Comparison of ENCODE assay signal across 8 cellular contexts in genomic region chr13:35157143-35157755, GRCh38.
DNase-seq lines count a peak whose midpoint lies in the region; ATAC-seq and TF ChIP-seq lines count a peak whose summit lies in the region.

No MANE protein-coding gene starts in this region.

- peak; percentile 72 for ATAC-seq in HG02884 (IDR thresholded peaks at IDR 0.05; ENCODE audit: unreplicated experiment)
- ATAC-seq in heart left ventricle, result peak; percentile 37 to 65 (median 44)
- ATAC-seq in HG03196 (IDR thresholded peaks at IDR 0.05; ENCODE audit: unreplicated experiment), result no peak

- H3K9me3 ChIP-seq in heart left ventricle (no peaks in the 10 kb centered on the region), sigmoid colon (no peaks in the 10 kb centered on the region)

- no peak for DNase-seq in AG09319 (ENCODE audit: extremely low read depth, low read depth)
- DNase-seq in NCI-H2171 treated with DMSO at 0.1 percent for 48 hours (lab: John Stamatoyannopoulos, UW), result peak; percentile 33
- DNase-seq in activated T-cell treated with anti-CD3 and anti-CD28 coated beads for 48 hours (ENCODE audit: low read depth), result peak; percentile 6
- DNase-seq in heart left ventricle, result peak in 2 of 5 donors; percentile 18 to 24
- DNase-seq in sigmoid colon, result no peak

- intact Hi-C loops in heart left ventricle (cut with DNase I) (loop anchor here (1.0 to 10.0 kb wide), 10 partner anchors 202 to 1355 kb away; partner anchors contain the start of gene NBEA (in 2 of the 10)), sigmoid colon (cut with DNase I) (loop anchor here (2.0 to 10.0 kb wide), 4 partner anchors 215 to 1224 kb away; partner anchors contain the start of gene NBEA)

- TF ChIP-seq EP300 in sigmoid colon (IDR thresholded peaks at IDR 0.05), result no peak

- no peak for TF ChIP-seq POLR2A in heart left ventricle (IDR thresholded peaks at IDR 0.05)
- no peak for TF ChIP-seq POLR2A in sigmoid colon (IDR thresholded peaks at IDR 0.05)

- WGBS in heart left ventricle, 4 donors, result 41 to 51% (median 47%) methylated on average over 3 of the region's 3 CpGs
- 17 to 47% methylated on average over 3 of the region's 3 CpGs for WGBS in sigmoid colon, 2 donors

- no peaks in the 10 kb centered on the region for H3K27me3 ChIP-seq in heart left ventricle
- no peaks in the 10 kb centered on the region for H3K27me3 ChIP-seq in sigmoid colon

- H3K36me3 ChIP-seq in heart left ventricle (peaks cover 0 to 16% (median 0%) of the 10 kb centered on the region in 9 donors), sigmoid colon (peaks cover 0 to 9% (median 0%) of the 10 kb centered on the region in 4 donors)

- H3K4me1 ChIP-seq in heart left ventricle (peaks cover 0 to 8% (median 0%) of the 10 kb centered on the region in 12 donors), sigmoid colon (peaks cover 0 to 39% (median 8%) of the 10 kb centered on the region in 4 donors)

- H3K27ac ChIP-seq in heart left ventricle, result no peak overlapping the region
- H3K27ac ChIP-seq in sigmoid colon, result peak overlapping the region in 1 of 4 donors; percentile 27

- TF ChIP-seq CTCF in AG09319 (IDR thresholded peaks at IDR 0.05; ENCODE audit: low read depth, low read length) (peak; percentile 64), GM12875 (IDR thresholded peaks at IDR 0.05; ENCODE audit: borderline replicate concordance, insufficient read depth, low read depth, low read length) (peak; percentile 37; the same call in 1 of the 2 replicates), heart left ventricle (IDR thresholded peaks at IDR 0.05) (peak; percentile 58 to 85 (median 74)), sigmoid colon (IDR thresholded peaks at IDR 0.05) (peak; percentile 38 to 68 (median 64))

- H3K4me3 ChIP-seq in GM12875 (ENCODE audit: low read depth, low read length) (no peak overlapping the region), heart left ventricle (no peak overlapping the region), sigmoid colon (no peak overlapping the region)

Comparison
In these comparisons a context has a peak if more than half of its experiments do, and no peak if none do; other contexts are left out.
1. DNase-seq: peak in NCI-H2171 treated with DMSO at 0.1 percent for 48 hours (single experiment) and activated T-cell treated with anti-CD3 and anti-CD28 coated beads for 48 hours (single experiment); none in AG09319 (single experiment) and sigmoid colon (single experiment).
2. Peak in every context shown above with its lines, with median percentiles within 50 percentile points of each other: CTCF ChIP-seq.